Comparison of ENCODE assay signal across 9 cellular contexts in genomic region chr17:29042679-29043538, GRCh38. TPM values are rescaled to one million over a fixed set of nuclear protein-coding genes. Genes with fewer than 3 reads are reported as not detected.
DNase-seq lines count a peak whose midpoint lies in the region; ATAC-seq, FAIRE-seq and TF ChIP-seq lines count a peak whose summit lies in the region.
"Had no signal": no experiment of that assay in that cellular context is flagged by ENCODE, and none has a peak within 500 bp of the region (broad histone marks: within the 10 kb centered on the region; RNA-seq: fewer than 3 reads in every experiment).

A gene with protein sequence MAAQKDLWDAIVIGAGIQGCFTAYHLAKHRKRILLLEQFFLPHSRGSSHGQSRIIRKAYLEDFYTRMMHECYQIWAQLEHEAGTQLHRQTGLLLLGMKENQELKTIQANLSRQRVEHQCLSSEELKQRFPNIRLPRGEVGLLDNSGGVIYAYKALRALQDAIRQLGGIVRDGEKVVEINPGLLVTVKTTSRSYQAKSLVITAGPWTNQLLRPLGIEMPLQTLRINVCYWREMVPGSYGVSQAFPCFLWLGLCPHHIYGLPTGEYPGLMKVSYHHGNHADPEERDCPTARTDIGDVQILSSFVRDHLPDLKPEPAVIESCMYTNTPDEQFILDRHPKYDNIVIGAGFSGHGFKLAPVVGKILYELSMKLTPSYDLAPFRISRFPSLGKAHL (plus strand): TSS chr17:29043141. CDS start chr17:29043226, 85 bp downstream.

- no peaks in the 10 kb centered on the region for H3K9me2 ChIP-seq in MM.1S (replicated peaks; ENCODE audit: insufficient read depth, low read length)

- H3F3A ChIP-seq in MM.1S (ENCODE audit: insufficient read depth, low read length) = peaks cover 10% of the 10 kb centered on the region; the same call in 1 of the 2 replicates

- H3K4me1 ChIP-seq in MM.1S (ENCODE audit: low read length) = peaks cover 14% of the 10 kb centered on the region
- H3K4me1 ChIP-seq in parathyroid adenoma = no peaks in the 10 kb centered on the region

- H3K4me3 Mint-ChIP-seq in Calu3 (ENCODE audit: low read depth, unreplicated experiment) = peak within 1 kb of the TSS; percentile 20

- H3K27me3 ChIP-seq in MM.1S (replicated peaks; ENCODE audit: insufficient read depth, low read length) = no peaks in the 10 kb centered on the region
- no peaks in the 10 kb centered on the region for H3K27me3 ChIP-seq in parathyroid adenoma (ENCODE audit: control insufficient read depth, insufficient read depth, low read length)

- CTCF ChIA-PET in Calu3 (lab: Charles Lee) = interaction anchor here (0.8 kb wide), 1 partner anchor 26 kb away, joined by 3 read pairs; no protein-coding TSS in a partner anchor

- H3K79me2 ChIP-seq in MM.1S (ENCODE audit: low read length) (no peaks in the 10 kb centered on the region), parathyroid adenoma (no peaks in the 10 kb centered on the region)

- intact Hi-C loops in Calu3 (cut with micrococcal nuclease; ENCODE audit: unreplicated experiment) = no loop called here

- H3K4me2 ChIP-seq in MM.1S (ENCODE audit: low read depth, low read length) (peak within 1 kb of the TSS; percentile 59), parathyroid adenoma (ENCODE audit: low read length) (peak within 1 kb of the TSS; percentile 14)

- H3K4me1 Mint-ChIP-seq in Calu3 (ENCODE audit: low read depth, unreplicated experiment) = peaks cover 31% of the 10 kb centered on the region

- FAIRE-seq in RCC 7860 (lab: Jason Lieb, UNC) = no peak

- BruUV-seq in Calu3 (replicated peaks; lab: Mats Ljungman, UMichigan) = no TSS peak

- no peak within 1 kb of the TSS for H3K27ac Mint-ChIP-seq in Calu3 (ENCODE audit: unreplicated experiment)

- no peak for ATAC-seq in GM18520 (IDR thresholded peaks at IDR 0.05; ENCODE audit: unreplicated experiment)

- no peaks in the 10 kb centered on the region for H4K20me1 ChIP-seq in MM.1S (ENCODE audit: insufficient read depth, low read length)

- H2AFZ ChIP-seq in MM.1S (ENCODE audit: low read length) (peak within 1 kb of the TSS; percentile 41), parathyroid adenoma (no peak within 1 kb of the TSS)

- no peaks in the 10 kb centered on the region for H3K36me3 ChIP-seq in MM.1S (replicated peaks; ENCODE audit: insufficient read depth, low read length)
- no peaks in the 10 kb centered on the region for H3K36me3 ChIP-seq in parathyroid adenoma (ENCODE audit: control insufficient read depth, insufficient read depth, low read length)

- H3K9me3 ChIP-seq in MM.1S (replicated peaks; ENCODE audit: insufficient read depth, low read length) (no peaks in the 10 kb centered on the region), parathyroid adenoma (ENCODE audit: control insufficient read depth, low read length) (no peaks in the 10 kb centered on the region)

- H3K27me3 Mint-ChIP-seq in Calu3 (ENCODE audit: unreplicated experiment) = peaks cover 16% of the 10 kb centered on the region

- no peak for TF ChIP-seq CTCF in Calu3 (IDR thresholded peaks at IDR 0.05; ENCODE audit: unreplicated experiment)
- TF ChIP-seq CTCF in MM.1S (IDR thresholded peaks at IDR 0.05; ENCODE audit: low read length) = peak; percentile 16
- TF ChIP-seq CTCF in parathyroid adenoma (IDR thresholded peaks at IDR 0.05) = no peak

- no peaks in the 10 kb centered on the region for H3K9me3 Mint-ChIP-seq in Calu3 (ENCODE audit: low read depth, unreplicated experiment)

- H3K36me3 Mint-ChIP-seq in Calu3 (ENCODE audit: insufficient read depth, unreplicated experiment) = peaks cover 3% of the 10 kb centered on the region

- H3K27ac ChIP-seq in MM.1S (ENCODE audit: low read length) (peak within 1 kb of the TSS; percentile 28; the same call in 1 of the 2 replicates), parathyroid adenoma (no peak within 1 kb of the TSS)
- H3K27ac ChIP-seq: epithelial cell of prostate had no signal

- H3K4me3 ChIP-seq in MM.1S (ENCODE audit: low read length) = peak within 1 kb of the TSS; percentile 22
- H3K4me3 ChIP-seq in parathyroid adenoma (ENCODE audit: low read depth, low read length) = no peak within 1 kb of the TSS

- H3K9ac ChIP-seq in MM.1S (ENCODE audit: low read length) = no peak within 1 kb of the TSS; the same call in 1 of the 2 replicates
- H3K9ac ChIP-seq in parathyroid adenoma = no peak within 1 kb of the TSS

- peak; percentile 50 for DNase-seq in Calu3
- DNase-seq in MM.1S = peak; percentile 47
- DNase-seq in RCC 7860 (ENCODE audit: low spot score) = peak; percentile 16
- peak; percentile 39 for DNase-seq in germinal center (ENCODE audit: low spot score)
- DNase-seq in activated T-cell treated with anti-CD3 and anti-CD28 coated beads, Interleukin-2, amount 50 U/mL, for 1 hour = no peak
- DNase-seq in NCI-H1048 (lab: John Stamatoyannopoulos, UW) = no peak

RNA-seq across cellular contexts. Expression of the gene that starts here (rescaled TPM):
- total RNA-seq in Calu3 (2022) = 3.3 and 3.7 TPM in 2 replicates

Comparison
In these comparisons a context has a peak if more than half of its experiments do, and no peak if none do; other contexts are left out.
1. DNase-seq: peak in Calu3 (single experiment), MM.1S (single experiment), RCC 7860 (single experiment) and germinal center (single experiment); none in activated T-cell treated with anti-CD3 and anti-CD28 coated beads, Interleukin-2, amount 50 U/mL, for 1 hour (single experiment) and NCI-H1048 (single experiment).